Comparison of ENCODE assay signal across 8 cellular contexts in the genomic region with DNA sequence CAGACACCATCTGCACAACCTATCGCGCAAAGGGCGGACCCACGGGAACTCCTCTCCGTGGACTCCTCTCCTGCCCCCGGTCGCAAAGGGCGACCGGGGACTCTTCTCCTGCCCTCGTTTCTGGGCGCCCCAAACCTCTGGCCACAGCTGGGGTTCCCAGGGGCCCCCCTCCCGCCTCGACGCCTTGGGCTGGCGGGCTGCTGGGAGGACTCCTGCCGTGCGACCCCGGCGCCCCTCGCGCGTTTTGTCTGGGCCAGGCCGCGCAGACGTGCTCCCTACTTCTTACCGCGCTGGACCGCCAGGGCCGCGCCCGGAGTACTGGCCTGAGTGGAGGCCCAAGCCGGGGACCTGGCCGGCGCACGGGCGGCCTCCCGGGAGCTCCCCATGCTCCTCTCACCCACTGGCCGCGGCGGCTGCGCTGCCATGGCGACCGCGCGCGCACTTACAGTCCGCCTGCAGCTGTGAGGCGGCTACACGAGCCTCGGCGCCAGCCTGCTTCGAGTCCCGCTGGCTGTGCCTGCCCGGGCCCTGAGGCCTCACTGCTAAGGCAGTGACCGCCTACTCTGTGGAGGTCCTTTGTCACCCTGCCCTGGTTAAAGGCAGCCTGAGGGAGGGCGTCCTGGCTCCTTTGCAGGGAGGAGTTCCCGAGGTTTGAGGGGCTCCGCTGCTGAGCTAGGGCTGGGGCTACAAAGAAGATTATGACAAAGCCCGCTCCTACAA. TPM values are rescaled to one million over a fixed set of nuclear protein-coding genes. Genes with fewer than 3 reads are reported as not detected.
DNase-seq lines count a peak whose midpoint lies in the region; ATAC-seq and TF ChIP-seq lines count a peak whose summit lies in the region.

No MANE protein-coding gene starts in this region.

- H3K27me3 ChIP-seq in esophagus squamous epithelium (peaks cover 0 to 11% (median 0%) of the 10 kb centered on the region in 4 donors), muscle layer of duodenum (ENCODE audit: low read depth, low read length) (no peaks in the 10 kb centered on the region)

- DNase-seq in ACHN (peak; percentile 17), NCI-H510A (lab: John Stamatoyannopoulos, UW) (peak; percentile 47), activated T-cell treated with anti-CD3 and anti-CD28 coated beads for 4 hours (peak; percentile 24), esophagus squamous epithelium (lab: John Stamatoyannopoulos, UW) (no peak)
- DNase-seq in stimulated activated CD8-positive, alpha-beta memory T cell treated with anti-CD3 and anti-CD28 coated beads, Interleukin-7, amount 100 ng/mL, for 48 hours (ENCODE audit: extremely low read depth in 1 of 2, low read depth in 1 of 2) = peak; percentile 28 to 29

- H3K4me3 ChIP-seq in esophagus squamous epithelium (peak overlapping the region; percentile 42 to 85 (median 62)), muscle layer of duodenum (ENCODE audit: low read depth in 1 of 2, low read length in 2 of 2) (peak overlapping the region; percentile 66 to 86)

- TF ChIP-seq POLR2A in esophagus squamous epithelium (IDR thresholded peaks at IDR 0.05) = no peak

- peak overlapping the region; percentile 41 to 81 (median 68) for H3K27ac ChIP-seq in esophagus squamous epithelium
- H3K27ac ChIP-seq in muscle layer of duodenum (ENCODE audit: low read length) = no peak overlapping the region

- WGBS in esophagus squamous epithelium, 2 donors = 0% methylated on average over 22 of the region's 59 CpGs; no CpG with 5 or more reads in 1 of the 2 donors

- H3K4me1 ChIP-seq in esophagus squamous epithelium = peaks cover 12 to 33% (median 13%) of the 10 kb centered on the region in 3 donors
- peaks cover 0 to 20% of the 10 kb centered on the region in 2 donors for H3K4me1 ChIP-seq in muscle layer of duodenum (ENCODE audit: control insufficient read depth in 1 of 2, insufficient read depth in 2 of 2, low read length in 2 of 2)

- in situ Hi-C loops in ACHN (cut with HindIII; ENCODE audit: low pct_ligation_motif_present, low pct_unique_long_range_greater_than_20kb, low sequenced_read_pairs) = no loop called here

- TF ChIP-seq CTCF in esophagus squamous epithelium (IDR thresholded peaks at IDR 0.05) = no peak

- H3K9me3 ChIP-seq in esophagus squamous epithelium (peaks cover 0 to 11% (median 3%) of the 10 kb centered on the region in 3 donors), muscle layer of duodenum (ENCODE audit: control insufficient read depth in 1 of 2, low read length in 2 of 2) (peaks cover 0 to 5% of the 10 kb centered on the region in 2 donors)

- intact Hi-C loops in esophagus squamous epithelium (cut with DNase I) = no loop called here

- H3K36me3 ChIP-seq in esophagus squamous epithelium (no peaks in the 10 kb centered on the region), muscle layer of duodenum (ENCODE audit: control insufficient read depth in 1 of 2, insufficient read depth in 2 of 2, low read length in 2 of 2) (no peaks in the 10 kb centered on the region)

- ATAC-seq in GM18520 (IDR thresholded peaks at IDR 0.05; ENCODE audit: unreplicated experiment) (peak; percentile 54), HG03066 (IDR thresholded peaks at IDR 0.05; ENCODE audit: low read depth, unreplicated experiment) (peak; percentile 61)

RNA-seq across cellular contexts. Expression of gene LRRIQ4, which starts 0.4 kb away (rescaled TPM):
- not detected for total RNA-seq in esophagus squamous epithelium

RNA-seq across cellular contexts. Expression of gene LRRC34, which starts 0.4 kb away (rescaled TPM):
- 1 to 10 TPM in 1 of 4 donors, under 1 TPM in 1, not detected in 2; 0.35 to 1.3 TPM for total RNA-seq in esophagus squamous epithelium

RNA-seq across cellular contexts. Expression of gene MYNN, which starts 39.1 kb away (rescaled TPM):
- total RNA-seq in esophagus squamous epithelium = 10 to 100 TPM in 3 of 4 donors, 1 to 10 TPM in 1; 6.5 to 19.1 (median 12.4) TPM

RNA-seq across cellular contexts. Expression of gene ACTRT3, which starts 42.9 kb away (rescaled TPM):
- 1 to 10 TPM in 3 of 4 donors, under 1 TPM in 1; 0.45 to 3.1 (median 2.0) TPM for total RNA-seq in esophagus squamous epithelium

RNA-seq across cellular contexts. Expression of gene TERC, which starts 47.4 kb away (rescaled TPM):
- total RNA-seq in esophagus squamous epithelium = 100 to 1,000 TPM; 120 to 221 (median 166) TPM
